Comparison of ENCODE assay signal across 29 cellular contexts in the genomic region with DNA sequence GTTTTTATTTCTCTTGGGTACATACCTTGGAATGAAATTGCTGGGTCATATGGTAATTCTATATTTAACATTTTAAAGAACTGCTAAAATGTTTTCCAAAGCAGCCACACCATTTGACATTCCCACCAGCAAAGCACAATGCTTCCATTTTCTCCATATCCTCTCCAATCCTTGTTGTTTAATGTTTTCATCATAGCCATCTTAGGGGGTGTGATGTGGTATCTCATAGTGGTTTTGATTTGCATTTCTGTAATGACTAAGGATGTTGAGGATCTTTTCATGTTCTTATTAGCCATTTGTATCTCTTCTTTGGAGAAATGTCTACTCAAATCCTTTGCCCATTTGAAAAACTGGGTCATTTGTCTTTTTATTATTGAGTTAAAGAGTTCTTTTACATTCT.
"Had no signal": no experiment of that assay in that cellular context is flagged by ENCODE, and none has a peak within 500 bp of the region (broad histone marks: within the 10 kb centered on the region; RNA-seq: fewer than 3 reads in every experiment).

No MANE protein-coding gene starts in this region.

- H3K36me3 Mint-ChIP-seq: immature natural killer cell; naive B cell; stimulated activated naive B cell treated with anti-CD40 and anti-IgM and Interleukin-4, amounts not matched to agents 10 μg/mL and 1 μg/mL and 100 μg/mL, for 72 hours; type B pancreatic cell had no signal

- H3K9me3 Mint-ChIP-seq: immature natural killer cell; neural crest cell; stimulated activated naive B cell treated with anti-CD40 and anti-IgM and Interleukin-4, amounts not matched to agents 10 μg/mL and 1 μg/mL and 100 μg/mL, for 72 hours; stimulated activated naive CD8-positive, alpha-beta T cell treated with anti-CD3 and anti-CD28 coated beads, Interleukin-15, Interleukin-2, amounts not matched to agents 100 ng/mL and 50 ng/mL, for 24 hours had no signal

- H3K27ac Mint-ChIP-seq: immature natural killer cell; mesothelial cell of epicardium; naive B cell; nephron; stimulated activated naive B cell treated with anti-CD40 and anti-IgM and Interleukin-4, amounts not matched to agents 10 μg/mL and 1 μg/mL and 100 μg/mL, for 72 hours; stimulated activated naive CD8-positive, alpha-beta T cell treated with anti-CD3 and anti-CD28 coated beads, Interleukin-15, Interleukin-2, amounts not matched to agents 100 ng/mL and 50 ng/mL, for 24 hours; type B pancreatic cell had no signal

- DNase-seq: hypothalamus; immature natural killer cell; kidney; left ventricle myocardium inferior; mesendoderm; naive B cell; nucleus accumbens; pancreas; posterior cingulate gyrus; retina; right cardiac atrium; stimulated activated CD4-positive, alpha-beta T cell treated with anti-CD3 and anti-CD28 coated beads, Interleukin-12 subunit alpha, Interleukin-12 subunit beta, amount 100 ng/mL, for 4 hours; stimulated activated CD4-positive, alpha-beta T cell treated with anti-CD3 and anti-CD28 coated beads, Interleukin-15, amount 100 ng/mL, for 24 hours; stimulated activated CD4-positive, alpha-beta T cell treated with anti-CD3 and anti-CD28 coated beads, Interleukin-2, amount 100 ng/mL, for 24 hours; stimulated activated CD4-positive, alpha-beta T cell treated with anti-CD3 and anti-CD28 coated beads, Interleukin-4, amount 100 ng/mL, for 1 hour; stimulated activated naive B cell treated with anti-CD40 and anti-IgM and Interleukin-4, amounts not matched to agents 10 μg/mL and 1 μg/mL and 100 μg/mL, for 72 hours; substantia nigra; uterus had no signal

- H3K4me1 Mint-ChIP-seq: mesothelial cell of epicardium; naive B cell; nephron; neural crest cell; stimulated activated naive B cell treated with anti-CD40 and anti-IgM and Interleukin-4, amounts not matched to agents 10 μg/mL and 1 μg/mL and 100 μg/mL, for 72 hours had no signal

- H3K9me3 ChIP-seq: left ventricle myocardium inferior, pancreas, prostate gland, tibial nerve, uterus had no signal

- H3K4me3 ChIP-seq: left ventricle myocardium inferior, lung, pancreas, prostate gland, skin epidermis, tibial nerve, uterus had no signal

- H3K27me3 Mint-ChIP-seq: naive B cell; stimulated activated naive B cell treated with anti-CD40 and anti-IgM and Interleukin-4, amounts not matched to agents 10 μg/mL and 1 μg/mL and 100 μg/mL, for 72 hours; stimulated activated naive CD8-positive, alpha-beta T cell treated with anti-CD3 and anti-CD28 coated beads, Interleukin-15, Interleukin-2, amounts not matched to agents 100 ng/mL and 50 ng/mL, for 24 hours; type B pancreatic cell had no signal

- H3K27me3 ChIP-seq: pancreas, tibial nerve, uterus had no signal

- ATAC-seq: pancreas; right cardiac atrium; sciatic nerve; stimulated activated naive B cell treated with anti-CD40 and anti-IgM and Interleukin-4, amounts not matched to agents 10 μg/mL and 1 μg/mL and 100 μg/mL, for 72 hours had no signal

- H3K4me3 Mint-ChIP-seq: immature natural killer cell; mesothelial cell of epicardium; naive B cell; nephron; neural crest cell; stimulated activated naive B cell treated with anti-CD40 and anti-IgM and Interleukin-4, amounts not matched to agents 10 μg/mL and 1 μg/mL and 100 μg/mL, for 72 hours; stimulated activated naive CD8-positive, alpha-beta T cell treated with anti-CD3 and anti-CD28 coated beads, Interleukin-15, Interleukin-2, amounts not matched to agents 100 ng/mL and 50 ng/mL, for 24 hours; type B pancreatic cell had no signal

- FAIRE-seq: islet of Langerhans, kidney, pancreas had no signal

- H3K27ac ChIP-seq: left ventricle myocardium inferior, pancreas, prostate gland, skin epidermis, tibial nerve, uterus had no signal

- H3K4me1 ChIP-seq: left ventricle myocardium inferior, pancreas, prostate gland, tibial nerve, uterus had no signal

- H3K36me3 ChIP-seq: left ventricle myocardium inferior, pancreas, prostate gland, tibial nerve, uterus had no signal
